Comparison of ENCODE assay signal across 10 cellular contexts in the genomic region with DNA sequence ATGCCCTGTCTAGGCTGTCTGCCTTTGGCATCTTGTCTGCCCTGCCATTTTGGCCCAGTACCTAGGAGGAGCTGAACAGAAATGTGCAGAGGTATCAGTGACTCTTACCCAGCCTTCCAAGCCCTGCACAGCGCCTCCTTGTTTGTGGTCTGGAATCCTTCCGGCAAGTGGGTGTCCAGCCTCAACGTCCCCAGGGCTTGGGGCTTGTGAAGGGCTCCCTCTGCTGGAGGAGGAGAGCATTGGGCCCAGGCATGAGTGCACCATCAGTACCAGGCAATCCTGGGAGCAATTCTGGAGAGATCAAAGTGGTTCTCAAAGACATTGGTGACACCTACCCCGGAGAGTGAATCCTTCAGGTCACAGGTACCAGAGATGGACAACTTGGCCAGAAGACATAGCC. TPM values are rescaled to one million over a fixed set of nuclear protein-coding genes. Genes with fewer than 3 reads are reported as not detected.
DNase-seq lines count a peak whose midpoint lies in the region; ATAC-seq and TF ChIP-seq lines count a peak whose summit lies in the region.
"Had no signal": no experiment of that assay in that cellular context is flagged by ENCODE, and none has a peak within 500 bp of the region (broad histone marks: within the 10 kb centered on the region; RNA-seq: fewer than 3 reads in every experiment).

No MANE protein-coding gene starts in this region.

- H3K9me3 ChIP-seq in liver (ENCODE audit: control insufficient read depth in 4 of 4, low read length in 3 of 4), result no peaks in the 10 kb centered on the region

- H3K27ac ChIP-seq in liver (ENCODE audit: low read depth in 1 of 2, low read length in 2 of 2), result no peak overlapping the region

- H3K4me1 Mint-ChIP-seq in Calu3 (ENCODE audit: low read depth, unreplicated experiment), result no peaks in the 10 kb centered on the region

- no peaks in the 10 kb centered on the region for H3K4me1 ChIP-seq in liver (ENCODE audit: control insufficient read depth in 4 of 4, insufficient read depth in 4 of 4, low read length in 3 of 4)

- peak; percentile 71 to 75 for TF ChIP-seq RAD21 in liver (IDR thresholded peaks at IDR 0.05)

- peak; percentile 43 for ATAC-seq in HG03039 (IDR thresholded peaks at IDR 0.05; ENCODE audit: unreplicated experiment)
- no peak for ATAC-seq in GM18502 (IDR thresholded peaks at IDR 0.05; ENCODE audit: poor library complexity, unreplicated experiment)
- no peak for ATAC-seq in HG03139 (IDR thresholded peaks at IDR 0.05; ENCODE audit: unreplicated experiment)

- no peaks in the 10 kb centered on the region for H3K36me3 ChIP-seq in liver (ENCODE audit: control insufficient read depth in 4 of 4, insufficient read depth in 3 of 4, low read depth in 1 of 4, low read length in 3 of 4)

- no peak overlapping the region for H3K27ac Mint-ChIP-seq in Calu3 (ENCODE audit: unreplicated experiment)

- TF ChIP-seq CTCF in Calu3 (IDR thresholded peaks at IDR 0.05; ENCODE audit: unreplicated experiment) (peak; percentile 51), liver (IDR thresholded peaks at IDR 0.05; ENCODE audit: low read depth, low read length, missing input control) (peak; percentile 62)

- H3K27me3 Mint-ChIP-seq in Calu3 (ENCODE audit: unreplicated experiment), result peaks cover 46% of the 10 kb centered on the region

- WGBS in liver, result 32% methylated on average over 4 of the region's 4 CpGs

- no peaks in the 10 kb centered on the region for H3K36me3 Mint-ChIP-seq in Calu3 (ENCODE audit: insufficient read depth, unreplicated experiment)

- no peak overlapping the region for H3K9ac ChIP-seq in liver (ENCODE audit: low read depth in 1 of 2, low read length in 2 of 2)

- intact Hi-C loops in Calu3 (cut with micrococcal nuclease; ENCODE audit: unreplicated experiment), result loop anchor here (1.0 to 5.0 kb wide), 2 partner anchors 71 to 122 kb away; no protein-coding TSS in a partner anchor

- CTCF ChIA-PET in Calu3 (lab: Charles Lee), result no interaction called here

- H3K9me3 Mint-ChIP-seq in Calu3 (ENCODE audit: low read depth, unreplicated experiment), result no peaks in the 10 kb centered on the region

- no peak overlapping the region for H3K4me3 Mint-ChIP-seq in Calu3 (ENCODE audit: low read depth, unreplicated experiment)

- H3K4me3 ChIP-seq in liver (ENCODE audit: low read depth in 1 of 3, low read length in 3 of 3), result no peak overlapping the region

- H3K27me3 ChIP-seq in liver (ENCODE audit: control insufficient read depth in 4 of 4, insufficient read depth in 4 of 4, low read length in 3 of 4), result peaks cover 0 to 3% (median 0%) of the 10 kb centered on the region in 4 donors

- DNase-seq in Calu3 (peak; percentile 42), activated T-cell treated with anti-CD3 and anti-CD28 coated beads for 48 hours (ENCODE audit: low read depth) (peak; percentile 19), T1000 (lab: John Stamatoyannopoulos, UW) (no peak), NCI-H345 treated with DMSO at 0.1 percent for 48 hours (lab: John Stamatoyannopoulos, UW; ENCODE audit: unreplicated experiment) (no peak)

- BruUV-seq in Calu3 (replicated peaks; lab: Mats Ljungman, UMichigan), result no TSS peak

TF ChIP-seq in liver, 16 proteins besides CTCF, POLR2A, EP300 and RAD21:
- no peak for TF ChIP-seq SP1 (IDR thresholded peaks at IDR 0.05)
- TF ChIP-seq, protein P1, sequence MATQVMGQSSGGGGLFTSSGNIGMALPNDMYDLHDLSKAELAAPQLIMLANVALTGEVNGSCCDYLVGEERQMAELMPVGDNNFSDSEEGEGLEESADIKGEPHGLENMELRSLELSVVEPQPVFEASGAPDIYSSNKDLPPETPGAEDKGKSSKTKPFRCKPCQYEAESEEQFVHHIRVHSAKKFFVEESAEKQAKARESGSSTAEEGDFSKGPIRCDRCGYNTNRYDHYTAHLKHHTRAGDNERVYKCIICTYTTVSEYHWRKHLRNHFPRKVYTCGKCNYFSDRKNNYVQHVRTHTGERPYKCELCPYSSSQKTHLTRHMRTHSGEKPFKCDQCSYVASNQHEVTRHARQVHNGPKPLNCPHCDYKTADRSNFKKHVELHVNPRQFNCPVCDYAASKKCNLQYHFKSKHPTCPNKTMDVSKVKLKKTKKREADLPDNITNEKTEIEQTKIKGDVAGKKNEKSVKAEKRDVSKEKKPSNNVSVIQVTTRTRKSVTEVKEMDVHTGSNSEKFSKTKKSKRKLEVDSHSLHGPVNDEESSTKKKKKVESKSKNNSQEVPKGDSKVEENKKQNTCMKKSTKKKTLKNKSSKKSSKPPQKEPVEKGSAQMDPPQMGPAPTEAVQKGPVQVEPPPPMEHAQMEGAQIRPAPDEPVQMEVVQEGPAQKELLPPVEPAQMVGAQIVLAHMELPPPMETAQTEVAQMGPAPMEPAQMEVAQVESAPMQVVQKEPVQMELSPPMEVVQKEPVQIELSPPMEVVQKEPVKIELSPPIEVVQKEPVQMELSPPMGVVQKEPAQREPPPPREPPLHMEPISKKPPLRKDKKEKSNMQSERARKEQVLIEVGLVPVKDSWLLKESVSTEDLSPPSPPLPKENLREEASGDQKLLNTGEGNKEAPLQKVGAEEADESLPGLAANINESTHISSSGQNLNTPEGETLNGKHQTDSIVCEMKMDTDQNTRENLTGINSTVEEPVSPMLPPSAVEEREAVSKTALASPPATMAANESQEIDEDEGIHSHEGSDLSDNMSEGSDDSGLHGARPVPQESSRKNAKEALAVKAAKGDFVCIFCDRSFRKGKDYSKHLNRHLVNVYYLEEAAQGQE (IDR thresholded peaks at IDR 0.05), result no peak
- TF ChIP-seq, protein P2, sequence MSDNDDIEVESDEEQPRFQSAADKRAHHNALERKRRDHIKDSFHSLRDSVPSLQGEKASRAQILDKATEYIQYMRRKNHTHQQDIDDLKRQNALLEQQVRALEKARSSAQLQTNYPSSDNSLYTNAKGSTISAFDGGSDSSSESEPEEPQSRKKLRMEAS (IDR thresholded peaks at IDR 0.05), result no peak
- TF ChIP-seq ZBTB33 (IDR thresholded peaks at IDR 0.05), result no peak
- no peak for TF ChIP-seq NR2F2 (IDR thresholded peaks at IDR 0.05)
- no peak for TF ChIP-seq YY1 (IDR thresholded peaks at IDR 0.05)
- no peak for TF ChIP-seq RXRA (IDR thresholded peaks at IDR 0.05)
- no peak for TF ChIP-seq FOXA2 (IDR thresholded peaks at IDR 0.05)
- TF ChIP-seq TAF1 (conservative IDR thresholded peaks at IDR 0.05), result no peak
- TF ChIP-seq EGR1 (IDR thresholded peaks at IDR 0.05; ENCODE audit: low read depth in 2 of 2), result no peak
- no peak for TF ChIP-seq ATF3 (IDR thresholded peaks at IDR 0.05)
- no peak for TF ChIP-seq GABPA (IDR thresholded peaks at IDR 0.05 in 1 of 2, conservative IDR thresholded peaks at IDR 0.05 in 1 of 2)

RNA-seq across cellular contexts. Expression of gene TCL1B, which starts 2.4 kb away (rescaled TPM):
- total RNA-seq in Calu3 (2022), result not detected in 2 replicates
- under 1 TPM in 1 of 2 donors, not detected in 1; 0.19 TPM for total RNA-seq in liver
- not detected for polyA plus RNA-seq in liver
- total RNA-seq: glomerular endothelial cell, M059J had no signal

RNA-seq across cellular contexts. Expression of gene TCL1A, which starts 30.1 kb away (rescaled TPM):
- total RNA-seq in Calu3 (2022), result not detected in 2 replicates
- 10 to 100 TPM in 1 of 2 donors, under 1 TPM in 1; 0.17 to 17.2 TPM for total RNA-seq in liver
- 1 to 10 TPM in 1 of 2 donors, under 1 TPM in 1; 0.14 to 1.2 TPM for polyA plus RNA-seq in liver
- total RNA-seq: glomerular endothelial cell, M059J had no signal

Comparison
In these comparisons a context has a peak if more than half of its experiments do, and no peak if none do; other contexts are left out.
1. DNase-seq: peak in Calu3 (single experiment) and activated T-cell treated with anti-CD3 and anti-CD28 coated beads for 48 hours (single experiment); none in T1000 (single experiment) and NCI-H345 treated with DMSO at 0.1 percent for 48 hours (single experiment).